ENCODE assay signal across 8 cellular contexts in genomic region chr17:46212634-46213435, GRCh38. TPM values are rescaled to one million over a fixed set of nuclear protein-coding genes. Genes with fewer than 3 reads are reported as not detected.
DNase-seq lines count a peak whose midpoint lies in the region; ATAC-seq, FAIRE-seq and TF ChIP-seq lines count a peak whose summit lies in the region.

No MANE protein-coding gene starts in this region.

- DNase-seq in NCI-H2081 (lab: John Stamatoyannopoulos, UW) (peak; percentile 44 to 63), NCI-H2081 treated with DMSO at 0.1 percent for 48 hours (lab: John Stamatoyannopoulos, UW) (no peak), NCI-H2029 (lab: John Stamatoyannopoulos, UW) (peak; percentile 27), T-helper 9 cell (peak; percentile 46), cardiac fibroblast (ENCODE audit: low read depth in 2 of 2) (peak; percentile 89 to 91), kidney (no peak)
- DNase-seq in stimulated activated CD4-positive, alpha-beta T cell treated with anti-CD3 and anti-CD28 coated beads, Interleukin-4, amount 100 ng/mL, for 4 hours, result peak; percentile 18 to 57

- peak; percentile 76 for FAIRE-seq in kidney (lab: Jason Lieb, UNC)

- no peaks in the 10 kb centered on the region for H3K4me1 ChIP-seq in kidney (ENCODE audit: control insufficient read depth in 1 of 2, insufficient read depth in 1 of 2, low read depth in 1 of 2, low read length in 2 of 2)

- H3K27ac ChIP-seq in kidney (ENCODE audit: low read depth in 2 of 2, low read length in 2 of 2), result no peak overlapping the region

- TF ChIP-seq CTCF in cardiac fibroblast (IDR thresholded peaks at IDR 0.05; ENCODE audit: low read depth, low read length) (peak; percentile 80), kidney (IDR thresholded peaks at IDR 0.05; ENCODE audit: borderline replicate concordance, extremely low read depth, insufficient read depth) (peak; percentile 94)

- no peak for ATAC-seq in GM21367 (IDR thresholded peaks at IDR 0.05; ENCODE audit: unreplicated experiment)

- no peaks in the 10 kb centered on the region for H3K36me3 ChIP-seq in kidney (ENCODE audit: control insufficient read depth in 1 of 2, insufficient read depth in 2 of 2, low read length in 2 of 2)

- intact Hi-C loops in kidney (cut with DNase I), result no loop called here

- no peak overlapping the region for H3K4me3 ChIP-seq in cardiac fibroblast (replicated peaks in 1 of 2; ENCODE audit: low read depth in 2 of 2, low read length in 2 of 2)
- no peak overlapping the region for H3K4me3 ChIP-seq in kidney (ENCODE audit: low read length in 2 of 2)

- H3K9me3 ChIP-seq in kidney (ENCODE audit: control insufficient read depth in 1 of 2, low read length in 2 of 2), result no peaks in the 10 kb centered on the region

- H3K9ac ChIP-seq in kidney (ENCODE audit: low read length in 2 of 2), result no peak overlapping the region

RNA-seq across cellular contexts. Expression of gene KANSL1, which starts 19.6 kb away (rescaled TPM):
- 97.3 TPM for total RNA-seq in kidney
- 13.7 TPM for polyA plus RNA-seq in kidney (ENCODE audit: insufficient read depth, low read depth, low replicate concordance)

Comparison
In these comparisons a context has a peak if more than half of its experiments do, and no peak if none do; other contexts are left out.
1. DNase-seq: peak in NCI-H2081 (2 of 2), NCI-H2029 (single experiment), T-helper 9 cell (single experiment), cardiac fibroblast (2 of 2) and stimulated activated CD4-positive, alpha-beta T cell treated with anti-CD3 and anti-CD28 coated beads, Interleukin-4, amount 100 ng/mL, for 4 hours (2 of 2); none in NCI-H2081 treated with DMSO at 0.1 percent for 48 hours (single experiment) and kidney (single experiment).